ENCODE assay signal across 9 cellular contexts in the genomic region with DNA sequence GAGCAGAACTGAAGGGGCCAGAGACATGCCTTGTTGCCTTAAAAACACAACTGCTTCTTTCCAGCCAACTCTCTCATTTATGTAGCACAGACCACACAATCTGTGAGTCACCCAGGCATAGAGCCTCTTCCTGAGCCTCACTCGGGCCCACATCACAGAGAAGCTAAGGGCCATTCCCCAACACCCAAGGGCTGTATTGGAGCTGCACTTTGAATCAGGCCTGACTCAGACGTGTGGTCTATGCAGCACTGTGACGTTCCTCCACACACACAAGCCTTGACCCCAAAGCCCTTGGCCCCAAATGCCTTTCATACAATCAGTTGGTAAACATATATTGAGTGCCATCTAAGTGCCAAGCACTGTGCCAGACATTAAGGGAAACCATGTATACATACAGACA.
DNase-seq lines count a peak whose midpoint lies in the region; ATAC-seq, FAIRE-seq and TF ChIP-seq lines count a peak whose summit lies in the region.
"Had no signal": no experiment of that assay in that cellular context is flagged by ENCODE, and none has a peak within 500 bp of the region (broad histone marks: within the 10 kb centered on the region; RNA-seq: fewer than 3 reads in every experiment).

No MANE protein-coding gene starts in this region.

- no peaks in the 10 kb centered on the region for H3K36me3 Mint-ChIP-seq in CD8-positive, alpha-beta T cell

- H3K36me3 ChIP-seq in BJ (ENCODE audit: control insufficient read depth, insufficient read depth, low read length) (no peaks in the 10 kb centered on the region), fibroblast of lung (ENCODE audit: control insufficient read depth, insufficient read depth, low read length) (no peaks in the 10 kb centered on the region), suprapubic skin (no peaks in the 10 kb centered on the region)
- H3K36me3 ChIP-seq in CD8-positive, alpha-beta T cell (ENCODE audit: insufficient read depth, low read length), result no peaks in the 10 kb centered on the region

- no peak for FAIRE-seq in D721Med (lab: Jason Lieb, UNC)
- FAIRE-seq: endothelial cell of umbilical vein had no signal

- intact Hi-C loops in CD8-positive, alpha-beta T cell (cut with DNase I, micrococcal nuclease), result no loop called here

- DNase-seq in BJ (ENCODE audit: low read depth) (peak; percentile 49), fibroblast of lung (ENCODE audit: low read depth in 2 of 2) (peak; percentile 75 to 94), suprapubic skin (ENCODE audit: low spot score in 2 of 2) (no peak), D721Med (ENCODE audit: insufficient read length, low spot score) (no peak)
- no peak for DNase-seq in activated effector memory CD4-positive, alpha-beta T cell treated with anti-CD3 and anti-CD28 coated beads, Interleukin-2, amount 50 U/mL, for 16 hours
- DNase-seq in CD8-positive, alpha-beta T cell, result no peak

- no peak overlapping the region for H3K9ac ChIP-seq in fibroblast of lung (ENCODE audit: insufficient read depth, low read length)

- peak overlapping the region; percentile 35 for H3K27ac ChIP-seq in fibroblast of lung (ENCODE audit: insufficient read depth, low read length)
- H3K27ac ChIP-seq in suprapubic skin, result no peak overlapping the region
- H3K27ac ChIP-seq in CD8-positive, alpha-beta T cell (ENCODE audit: low read depth, low read length), result no peak overlapping the region

- no peak overlapping the region for H3K4me3 ChIP-seq in BJ (ENCODE audit: low read depth, low read length)
- H3K4me3 ChIP-seq in fibroblast of lung (replicated peaks in 1 of 4; ENCODE audit: control extremely low read depth in 1 of 4, insufficient read depth in 1 of 4, low read depth in 3 of 4, low read length in 4 of 4), result no peak overlapping the region
- H3K4me3 ChIP-seq in suprapubic skin, result no peak overlapping the region
- no peak overlapping the region for H3K4me3 ChIP-seq in CD8-positive, alpha-beta T cell (ENCODE audit: low read depth, low read length)

- H3K4me1 Mint-ChIP-seq in CD8-positive, alpha-beta T cell (ENCODE audit: low read depth), result no peaks in the 10 kb centered on the region

- peak overlapping the region; percentile 51 for H3K4me2 ChIP-seq in fibroblast of lung (ENCODE audit: extremely low read depth, insufficient read depth, low read length)

- H2AFZ ChIP-seq in fibroblast of lung (ENCODE audit: low read length), result no peak overlapping the region

- TF ChIP-seq EP300 in suprapubic skin (IDR thresholded peaks at IDR 0.05), result no peak

- H3K79me2 ChIP-seq in fibroblast of lung (ENCODE audit: control insufficient read depth, insufficient read depth, low read length), result no peaks in the 10 kb centered on the region

- POLR2A ChIA-PET in BJ (lab: Charles Lee), result no interaction called here
- POLR2A ChIA-PET in CD8-positive, alpha-beta T cell (lab: Charles Lee), result no interaction called here

- TF ChIP-seq POLR2A in suprapubic skin (IDR thresholded peaks at IDR 0.05), result no peak

- ATAC-seq in GM19438 (IDR thresholded peaks at IDR 0.05; ENCODE audit: low read depth, unreplicated experiment), result peak; percentile 85
- ATAC-seq in HG03354 (IDR thresholded peaks at IDR 0.05; ENCODE audit: poor library complexity, severe bottlenecking, unreplicated experiment), result peak; percentile 90
- ATAC-seq in CD8-positive, alpha-beta T cell, result no peak

- TF ChIP-seq CTCF in BJ (IDR thresholded peaks at IDR 0.05; ENCODE audit: insufficient read depth, low read depth, low read length) (no peak), fibroblast of lung (conservative IDR thresholded peaks at IDR 0.05 in 1 of 2, IDR thresholded peaks at IDR 0.05 in 1 of 2; ENCODE audit: low read depth in 1 of 2, low read length in 2 of 2) (no peak), suprapubic skin (IDR thresholded peaks at IDR 0.05) (no peak), D721Med (IDR thresholded peaks at IDR 0.05; ENCODE audit: insufficient read depth, missing control alignments) (no peak)
- no peak for TF ChIP-seq CTCF in CD8-positive, alpha-beta T cell (IDR thresholded peaks at IDR 0.05)

- no peaks in the 10 kb centered on the region for H3K27me3 Mint-ChIP-seq in CD8-positive, alpha-beta T cell (ENCODE audit: low read depth)

- H3K4me3 Mint-ChIP-seq in CD8-positive, alpha-beta T cell, result no peak overlapping the region

- H3K9me3 ChIP-seq in fibroblast of lung (ENCODE audit: control insufficient read depth, insufficient read depth, low read depth, low read length), result no peaks in the 10 kb centered on the region
- H3K9me3 ChIP-seq in suprapubic skin, result no peaks in the 10 kb centered on the region
- no peaks in the 10 kb centered on the region for H3K9me3 ChIP-seq in CD8-positive, alpha-beta T cell (ENCODE audit: low read length)

- CTCF ChIA-PET in BJ (lab: Yijun Ruan, JAX), result no interaction called here
- CTCF ChIA-PET in CD8-positive, alpha-beta T cell (lab: Charles Lee), result no interaction called here

- 87% methylated on average over 3 of the region's 3 CpGs for WGBS in suprapubic skin

- peaks cover under 1% of the 10 kb centered on the region for H3K9me3 Mint-ChIP-seq in CD8-positive, alpha-beta T cell

- H3K27ac Mint-ChIP-seq in CD8-positive, alpha-beta T cell, result no peak overlapping the region

- H4K20me1 ChIP-seq in fibroblast of lung (ENCODE audit: control insufficient read depth, extremely low read depth, insufficient read depth, low read length), result no peaks in the 10 kb centered on the region

- H3K4me1 ChIP-seq in fibroblast of lung (ENCODE audit: control insufficient read depth, extremely low read depth, insufficient read depth, low read length) (peaks cover 4% of the 10 kb centered on the region), suprapubic skin (peaks cover 15% of the 10 kb centered on the region)
- no peaks in the 10 kb centered on the region for H3K4me1 ChIP-seq in CD8-positive, alpha-beta T cell (ENCODE audit: insufficient read depth, low read length)

- no peaks in the 10 kb centered on the region for H3K27me3 ChIP-seq in BJ (ENCODE audit: control insufficient read depth, insufficient read depth, low read length)
- H3K27me3 ChIP-seq in fibroblast of lung (ENCODE audit: control insufficient read depth, insufficient read depth, low read length), result no peaks in the 10 kb centered on the region
- no peaks in the 10 kb centered on the region for H3K27me3 ChIP-seq in suprapubic skin
- no peaks in the 10 kb centered on the region for H3K27me3 ChIP-seq in CD8-positive, alpha-beta T cell (ENCODE audit: insufficient read depth, low read length)

Comparison
In these comparisons a context has a peak if more than half of its experiments do, and no peak if none do; other contexts are left out.
1. DNase-seq: peak in BJ (single experiment) and fibroblast of lung (2 of 2); none in activated effector memory CD4-positive, alpha-beta T cell treated with anti-CD3 and anti-CD28 coated beads, Interleukin-2, amount 50 U/mL, for 16 hours (single experiment), suprapubic skin (0 of 2), D721Med (single experiment) and CD8-positive, alpha-beta T cell (0 of 7).